1 cellular context compared by ENCODE assay signal in genomic region chr7:18320422-18320821, GRCh38.
A peak's percentile ranks its signal among the peaks of the same experiment; 100 is the strongest.
TF ChIP-seq lines count a peak whose summit lies in the region.

No MANE protein-coding gene starts in this region.

TF ChIP-seq in K562, 482 proteins besides CTCF, POLR2A, EP300 and RAD21:
- TF ChIP-seq MAFG (tag; conservative IDR thresholded peaks at IDR 0.05) (peak; percentile 51), HMG20A (CRISPR knock-in tag; conservative IDR thresholded peaks at IDR 0.05) (no peak), MAFK (IDR thresholded peaks at IDR 0.05; ENCODE audit: low read length) (peak; percentile 40; the same call in 1 of the 2 replicates), ZNF239 (CRISPR knock-in tag; IDR thresholded peaks at IDR 0.05) (no peak), EZH2 (IDR thresholded peaks at IDR 0.05; ENCODE audit: borderline replicate concordance, low read depth, low read length) (no peak), ZNF316 (IDR thresholded peaks at IDR 0.05) (peak; percentile 80), ZFX (CRISPR knock-in tag; IDR thresholded peaks at IDR 0.05) (no peak), ZNF695 (CRISPR knock-in tag; IDR thresholded peaks at IDR 0.05) (no peak), MAFF (IDR thresholded peaks at IDR 0.05; ENCODE audit: low read length) (peak; percentile 53), TOE1 (IDR thresholded peaks at IDR 0.05; ENCODE audit: borderline replicate concordance) (no peak), TOE1 (CRISPR knock-in tag; IDR thresholded peaks at IDR 0.05; ENCODE audit: borderline replicate concordance, low read depth) (no peak), ZNF277 (CRISPR knock-in tag; IDR thresholded peaks at IDR 0.05; ENCODE audit: borderline replicate concordance) (no peak), ZNF280B (CRISPR knock-in tag; IDR thresholded peaks at IDR 0.05) (no peak), C11orf30 (IDR thresholded peaks at IDR 0.05; ENCODE audit: low read depth) (peak; percentile 67), NFE2 (IDR thresholded peaks at IDR 0.05; ENCODE audit: low read depth) (peak; percentile 63), NUFIP1 (IDR thresholded peaks at IDR 0.05; ENCODE audit: partially characterized antibody) (no peak), TCF15 (CRISPR knock-in tag; IDR thresholded peaks at IDR 0.05) (no peak), ZNF384 (IDR thresholded peaks at IDR 0.05; ENCODE audit: low read depth, low read length) (no peak), ZNF282 (CRISPR knock-in tag; IDR thresholded peaks at IDR 0.05) (no peak), ZNF274 (IDR thresholded peaks at IDR 0.05; ENCODE audit: borderline replicate concordance, low read depth, low read length) (no peak), NFATC3 (IDR thresholded peaks at IDR 0.05) (no peak)
TF ChIP-seq in K562: peak in this region for 6.
